Comparison of ENCODE assay signal across 40 cellular contexts in genomic region chr7:20681258-20681882, GRCh38.
"Had no signal": no experiment of that assay in that cellular context is flagged by ENCODE, and none has a peak within 500 bp of the region (broad histone marks: within the 10 kb centered on the region; RNA-seq: fewer than 3 reads in every experiment).

No MANE protein-coding gene starts in this region.

- H3K4me3 ChIP-seq: adrenal gland, ascending aorta, body of pancreas, breast epithelium, cardiac muscle cell had no signal

- H3K9me3 Mint-ChIP-seq: activated naive CD4-positive, alpha-beta T cell treated with anti-CD3 and anti-CD28 coated beads for 36 hours; activated naive CD4-positive, alpha-beta T cell treated with anti-CD3 and anti-CD28 coated beads, Interleukin-2, amount 10 ng/mL, durations not matched to agents 7 days and 5 days; activated naive CD4-positive, alpha-beta T cell treated with anti-CD3 and anti-CD28 coated beads, Interleukin-2, amount 50 U/mL, for 24 hours; activated naive CD8-positive, alpha-beta T cell treated with anti-CD3 and anti-CD28 coated beads for 36 hours; activated naive CD8-positive, alpha-beta T cell treated with anti-CD3 and anti-CD28 coated beads, Interleukin-2, amount 10 ng/mL, durations not matched to agents 7 days and 5 days; activated naive CD8-positive, alpha-beta T cell treated with anti-CD3 and anti-CD28 coated beads, Interleukin-2, amount 50 U/mL, for 24 hours; activated T-cell treated with anti-CD3 and anti-CD28 coated beads, Interleukin-2, amount 50 U/mL, for 24 hours; activated T-cell treated with anti-CD3 and anti-CD28 coated beads, Interleukin-2, amount 50 U/mL, for 4 hours; activated T-helper 1 cell treated with anti-CD3 and anti-CD28 coated beads, Interleukin-12 subunit alpha, Interleukin-12 subunit beta, Interleukin-2, Interleukin-4 antibody, amounts not matched to agents 30 ng/mL and 10 ng/mL and 1 ng/mL, durations not matched to agents 14 hours and 24 hours and 36 hours; activated T-helper 17 cell treated with anti-CD3 and anti-CD28 coated beads, Interleukin-2, amount 50 U/mL, for 72 hours; activated T-helper 2 cell treated with anti-CD3 and anti-CD28 coated beads, Interferon-gamma antibody, Interleukin-2, Interleukin-4, amounts not matched to agents 10 μg/mL and 5 μg/mL and 100 μg/mL, durations not matched to agents 14 hours and 24 hours and 36 hours; brain had no signal

- H3K4me1 Mint-ChIP-seq: activated naive CD4-positive, alpha-beta T cell treated with anti-CD3 and anti-CD28 coated beads, Interleukin-2, amount 10 ng/mL, durations not matched to agents 7 days and 5 days; activated naive CD4-positive, alpha-beta T cell treated with anti-CD3 and anti-CD28 coated beads, Interleukin-2, amount 50 U/mL, for 24 hours; activated naive CD8-positive, alpha-beta T cell treated with anti-CD3 and anti-CD28 coated beads for 36 hours; activated naive CD8-positive, alpha-beta T cell treated with anti-CD3 and anti-CD28 coated beads, Interleukin-2, amount 10 ng/mL, durations not matched to agents 7 days and 5 days; activated naive CD8-positive, alpha-beta T cell treated with anti-CD3 and anti-CD28 coated beads, Interleukin-2, amount 50 U/mL, for 24 hours; activated T-helper 17 cell treated with anti-CD3 and anti-CD28 coated beads, Interleukin-2, amount 50 U/mL, for 72 hours; brain; central memory CD8-positive, alpha-beta T cell had no signal

- H3K27ac ChIP-seq: adrenal gland, ascending aorta, body of pancreas, brain microvascular endothelial cell, breast epithelium, cardiac muscle cell had no signal

- H3K36me3 ChIP-seq: adrenal gland, ascending aorta, brain microvascular endothelial cell, breast epithelium, cardiac muscle cell had no signal

- ATAC-seq: activated naive CD4-positive, alpha-beta T cell treated with anti-CD3 and anti-CD28 coated beads, Interleukin-2, amount 50 U/mL, for 72 hours; activated naive CD8-positive, alpha-beta T cell treated with anti-CD3 and anti-CD28 coated beads, Interleukin-2, amount 50 U/mL, for 24 hours; activated T-cell treated with anti-CD3 and anti-CD28 coated beads, Interleukin-2, amount 50 U/mL, for 4 hours; activated T-cell treated with anti-CD3 and anti-CD28 coated beads, Interleukin-2, amount 50 U/mL, for 72 hours; activated T-helper 17 cell treated with anti-CD3 and anti-CD28 coated beads, Interleukin-2, amount 50 U/mL, for 72 hours; body of pancreas had no signal

- FAIRE-seq: astrocyte, bronchial epithelial cell had no signal

- H3K36me3 Mint-ChIP-seq: activated naive CD4-positive, alpha-beta T cell treated with anti-CD3 and anti-CD28 coated beads, Interleukin-2, amount 10 ng/mL, durations not matched to agents 7 days and 5 days; activated naive CD4-positive, alpha-beta T cell treated with anti-CD3 and anti-CD28 coated beads, Interleukin-2, amount 50 U/mL, for 24 hours; activated naive CD4-positive, alpha-beta T cell treated with anti-CD3 and anti-CD28 coated beads, Interleukin-2, amount 50 U/mL, for 72 hours; activated naive CD8-positive, alpha-beta T cell; activated naive CD8-positive, alpha-beta T cell treated with anti-CD3 and anti-CD28 coated beads for 36 hours; activated naive CD8-positive, alpha-beta T cell treated with anti-CD3 and anti-CD28 coated beads, Interleukin-2, amount 10 ng/mL, durations not matched to agents 7 days and 5 days; brain had no signal

- H3K27me3 ChIP-seq: adrenal gland, ascending aorta, body of pancreas, brain microvascular endothelial cell, breast epithelium, cardiac muscle cell had no signal

- H3K27me3 Mint-ChIP-seq: activated naive CD4-positive, alpha-beta T cell treated with anti-CD3 and anti-CD28 coated beads, Interleukin-2, amount 10 ng/mL, durations not matched to agents 7 days and 5 days; activated naive CD8-positive, alpha-beta T cell treated with anti-CD3 and anti-CD28 coated beads, Interleukin-2, amount 10 ng/mL, durations not matched to agents 7 days and 5 days; activated naive CD8-positive, alpha-beta T cell treated with anti-CD3 and anti-CD28 coated beads, Interleukin-2, amount 50 U/mL, for 24 hours; activated T-cell treated with anti-CD3 and anti-CD28 coated beads, Interleukin-2, amount 50 U/mL, for 24 hours; central memory CD8-positive, alpha-beta T cell had no signal

- H3K27ac Mint-ChIP-seq: activated naive CD4-positive, alpha-beta T cell treated with anti-CD3 and anti-CD28 coated beads for 36 hours; activated naive CD4-positive, alpha-beta T cell treated with anti-CD3 and anti-CD28 coated beads, Interleukin-2, amount 10 ng/mL, durations not matched to agents 7 days and 5 days; activated naive CD4-positive, alpha-beta T cell treated with anti-CD3 and anti-CD28 coated beads, Interleukin-2, amount 50 U/mL, for 24 hours; activated naive CD4-positive, alpha-beta T cell treated with anti-CD3 and anti-CD28 coated beads, Interleukin-2, amount 50 U/mL, for 72 hours; activated naive CD8-positive, alpha-beta T cell; activated naive CD8-positive, alpha-beta T cell treated with anti-CD3 and anti-CD28 coated beads for 36 hours; activated naive CD8-positive, alpha-beta T cell treated with anti-CD3 and anti-CD28 coated beads, Interleukin-2, amount 10 ng/mL, durations not matched to agents 7 days and 5 days; activated naive CD8-positive, alpha-beta T cell treated with anti-CD3 and anti-CD28 coated beads, Interleukin-2, amount 50 U/mL, for 24 hours; activated T-cell treated with anti-CD3 and anti-CD28 coated beads, Interleukin-2, amount 50 U/mL, for 24 hours; activated T-cell treated with anti-CD3 and anti-CD28 coated beads, Interleukin-2, amount 50 U/mL, for 72 hours; activated T-helper 1 cell treated with anti-CD3 and anti-CD28 coated beads, Interleukin-12 subunit alpha, Interleukin-12 subunit beta, Interleukin-2, Interleukin-4 antibody, amounts not matched to agents 30 ng/mL and 10 ng/mL and 1 ng/mL, durations not matched to agents 14 hours and 24 hours and 36 hours; activated T-helper 17 cell treated with anti-CD3 and anti-CD28 coated beads, Interleukin-2, amount 50 U/mL, for 72 hours; activated T-helper 2 cell treated with anti-CD3 and anti-CD28 coated beads, Interferon-gamma antibody, Interleukin-2, Interleukin-4, amounts not matched to agents 10 μg/mL and 5 μg/mL and 100 μg/mL, durations not matched to agents 14 hours and 24 hours and 36 hours; brain had no signal

- H3K9me3 ChIP-seq: adrenal gland, ascending aorta, body of pancreas, breast epithelium had no signal

- H3K4me3 Mint-ChIP-seq: activated naive CD4-positive, alpha-beta T cell treated with anti-CD3 and anti-CD28 coated beads for 36 hours; activated naive CD4-positive, alpha-beta T cell treated with anti-CD3 and anti-CD28 coated beads, Interleukin-2, amount 10 ng/mL, durations not matched to agents 7 days and 5 days; activated naive CD4-positive, alpha-beta T cell treated with anti-CD3 and anti-CD28 coated beads, Interleukin-2, amount 50 U/mL, for 24 hours; activated naive CD8-positive, alpha-beta T cell; activated naive CD8-positive, alpha-beta T cell treated with anti-CD3 and anti-CD28 coated beads for 36 hours; activated naive CD8-positive, alpha-beta T cell treated with anti-CD3 and anti-CD28 coated beads, Interleukin-2, amount 10 ng/mL, durations not matched to agents 7 days and 5 days; activated naive CD8-positive, alpha-beta T cell treated with anti-CD3 and anti-CD28 coated beads, Interleukin-2, amount 50 U/mL, for 24 hours; activated T-cell treated with anti-CD3 and anti-CD28 coated beads, Interleukin-2, amount 50 U/mL, for 24 hours; activated T-cell treated with anti-CD3 and anti-CD28 coated beads, Interleukin-2, amount 50 U/mL, for 4 hours; activated T-cell treated with anti-CD3 and anti-CD28 coated beads, Interleukin-2, amount 50 U/mL, for 72 hours; activated T-helper 1 cell treated with anti-CD3 and anti-CD28 coated beads, Interleukin-12 subunit alpha, Interleukin-12 subunit beta, Interleukin-2, Interleukin-4 antibody, amounts not matched to agents 30 ng/mL and 10 ng/mL and 1 ng/mL, durations not matched to agents 14 hours and 24 hours and 36 hours; activated T-helper 17 cell treated with anti-CD3 and anti-CD28 coated beads, Interleukin-2, amount 50 U/mL, for 72 hours; brain; central memory CD8-positive, alpha-beta T cell had no signal

- H3K4me1 ChIP-seq: adrenal gland, ascending aorta, body of pancreas, breast epithelium had no signal

- DNase-seq: activated effector memory CD4-positive, alpha-beta T cell treated with anti-CD3 and anti-CD28 coated beads, Interleukin-2, amount 50 U/mL, for 16 hours; activated effector memory CD4-positive, alpha-beta T cell treated with Interleukin-2 at 50 U/mL for 16 hours; activated gamma-delta T cell; activated gamma-delta T cell treated with Interleukin-2 at 50 U/mL for 16 hours; activated naive CD4-positive, alpha-beta T cell; activated naive CD4-positive, alpha-beta T cell treated with anti-CD3 and anti-CD28 coated beads for 36 hours; activated naive CD4-positive, alpha-beta T cell treated with anti-CD3 and anti-CD28 coated beads, Interleukin-2, amount 10 ng/mL, durations not matched to agents 7 days and 5 days; activated naive CD4-positive, alpha-beta T cell treated with anti-CD3 and anti-CD28 coated beads, Interleukin-2, amount 50 U/mL, for 16 hours; activated naive CD4-positive, alpha-beta T cell treated with Interleukin-2 at 50 U/mL for 16 hours; activated naive CD8-positive, alpha-beta T cell treated with anti-CD3 and anti-CD28 coated beads for 36 hours; activated naive CD8-positive, alpha-beta T cell treated with anti-CD3 and anti-CD28 coated beads, Interleukin-2, amount 10 ng/mL, durations not matched to agents 7 days and 5 days; activated naive CD8-positive, alpha-beta T cell treated with anti-CD3 and anti-CD28 coated beads, Interleukin-2, amount 50 U/mL, for 24 hours; activated T-cell treated with anti-CD3 and anti-CD28 coated beads, Interleukin-2, amount 50 U/mL, for 1 hour; activated T-cell treated with anti-CD3 and anti-CD28 coated beads, Interleukin-2, amount 50 U/mL, for 24 hours; activated T-cell treated with anti-CD3 and anti-CD28 coated beads, Interleukin-2, amount 50 U/mL, for 4 hours; activated T-cell treated with anti-CD3 and anti-CD28 coated beads, Interleukin-2, amount 50 U/mL, for 48 hours; activated T-cell treated with anti-CD3 and anti-CD28 coated beads, Interleukin-2, amount 50 U/mL, for 72 hours; adrenal gland; amniotic stem cell; amygdala; anterior cingulate cortex; aorta; body of pancreas; brain microvascular endothelial cell; caudate nucleus; central memory CD4-positive, alpha-beta T cell; cerebellar nuclear complex had no signal
